ENCODE assay signal across 19 cellular contexts in genomic region chr11:75144716-75145014, GRCh38. TPM values are rescaled to one million over a fixed set of nuclear protein-coding genes. Genes with fewer than 3 reads are reported as not detected.
A peak's percentile ranks its signal among the peaks of the same experiment; 100 is the strongest.
DNase-seq lines count a peak whose midpoint lies in the region; ATAC-seq, FAIRE-seq and TF ChIP-seq lines count a peak whose summit lies in the region.
"Had no signal": no experiment of that assay in that cellular context is flagged by ENCODE, and none has a peak within 500 bp of the region (broad histone marks: within the 10 kb centered on the region; RNA-seq: fewer than 3 reads in every experiment).

No MANE protein-coding gene starts in this region.

- intact Hi-C loops in HepG2 (cut with micrococcal nuclease; ENCODE audit: unreplicated experiment) (loop anchor here (1.0 to 5.0 kb wide), 2 partner anchors 61 to 112 kb away; no protein-coding TSS in a partner anchor), right lobe of liver (cut with DNase I) (loop anchor here (5.0 kb wide), 3 partner anchors 63 to 103 kb away; partner anchors contain the start of gene TPBGL (in 1 of the 2)), IMR-90 (cut with micrococcal nuclease) (loop anchor here (1.0 to 2.0 kb wide), 4 partner anchors 61 to 216 kb away; partner anchors contain the start of gene TPBGL)
- intact Hi-C loops in dendritic cell treated with granulocyte-macrophage colony-stimulating factor and Interleukin-4, amounts not matched to agents 40 ng/mL and 50 ng/mL, for 4 days (cut with micrococcal nuclease), result loop anchor here (1.0 to 5.0 kb wide), 3 partner anchors 61 to 122 kb away; partner anchors contain the start of gene TPBGL

- no peak for FAIRE-seq in HepG2 (lab: Jason Lieb, UNC)
- FAIRE-seq: G401.6 had no signal

- no peak for TF ChIP-seq EP300 in HepG2 (IDR thresholded peaks at IDR 0.05; ENCODE audit: low read depth in 2 of 2, low read length in 2 of 2)
- TF ChIP-seq EP300 in HepG2 (CRISPR knock-in tag; IDR thresholded peaks at IDR 0.05; ENCODE audit: borderline replicate concordance), result no peak

- no peak for TF ChIP-seq CTCF in HepG2 (CRISPR knock-in tag; IDR thresholded peaks at IDR 0.05)
- no peak for TF ChIP-seq CTCF in right lobe of liver (IDR thresholded peaks at IDR 0.05)
- TF ChIP-seq CTCF in IMR-90 (conservative IDR thresholded peaks at IDR 0.05; ENCODE audit: low read depth, low read length), result no peak

- no peak for TF ChIP-seq RAD21 in HepG2 (CRISPR knock-in tag; IDR thresholded peaks at IDR 0.05)
- TF ChIP-seq RAD21 in IMR-90 (IDR thresholded peaks at IDR 0.05; ENCODE audit: low read length), result no peak

- 39% methylated on average over 3 of the region's 3 CpGs for WGBS in HepG2 (ENCODE audit: low lambda C conversion rate)
- WGBS in right lobe of liver (ENCODE audit: insufficient coverage, low coverage, low lambda C conversion rate, missing lambda C conversion rate), result 37% methylated on average over 3 of the region's 3 CpGs
- no CpG with 5 or more reads among the region's 3 CpGs for WGBS in IMR-90 (ENCODE audit: extremely low coverage in 2 of 2, insufficient read length in 1 of 2), 2 experiments

- peaks cover 0 to 1% of the 10 kb centered on the region in 2 experiments; a peak in 1 of 5 replicates for H3K27me3 ChIP-seq in HepG2 (ENCODE audit: control insufficient read depth in 1 of 2, insufficient read depth in 2 of 2, low read length in 2 of 2)
- H3K27me3 ChIP-seq in right lobe of liver, result no peaks in the 10 kb centered on the region
- peaks cover 28% of the 10 kb centered on the region for H3K27me3 ChIP-seq in IMR-90 (ENCODE audit: control insufficient read depth, insufficient read depth, low read length)

- CTCF ChIA-PET in HepG2 (lab: Yijun Ruan, JAX; ENCODE audit: low intra/inter-chr PET ratio, low total read pairs) (interaction anchor here (1.1 to 7.6 kb wide), 4 partner anchors 25 to 105 kb away, joined by 3 to 173 read pairs (median 39); no protein-coding TSS in a partner anchor), IMR-90 (lab: Yijun Ruan, JAX) (interaction anchor here (0.6 to 5.6 kb wide), 4 partner anchors 27 to 96 kb away, joined by 3 to 43 read pairs (median 3); partner anchors contain the start of gene TPBGL)

- H3K4ac ChIP-seq in IMR-90 (ENCODE audit: low read depth, low read length), result no peak overlapping the region

- H2AK9ac ChIP-seq in IMR-90 (replicated peaks; ENCODE audit: low read depth, low read length, poor library complexity), result no peak overlapping the region

- H2AFZ ChIP-seq in HepG2 (ENCODE audit: low read length) (no peak overlapping the region), IMR-90 (replicated peaks; ENCODE audit: low read length, poor library complexity) (peak overlapping the region; percentile 1)

- no peak overlapping the region for H3K18ac ChIP-seq in IMR-90 (ENCODE audit: low read depth, low read length)

- no peaks in the 10 kb centered on the region for H3K9me3 Mint-ChIP-seq in dendritic cell treated with granulocyte-macrophage colony-stimulating factor and Interleukin-4, amounts not matched to agents 40 ng/mL and 50 ng/mL, for 4 days

- H3K36me3 Mint-ChIP-seq in dendritic cell treated with granulocyte-macrophage colony-stimulating factor and Interleukin-4, amounts not matched to agents 40 ng/mL and 50 ng/mL, for 4 days (ENCODE audit: low read depth), result no peaks in the 10 kb centered on the region

- no peaks in the 10 kb centered on the region for H4K20me1 ChIP-seq in HepG2 (ENCODE audit: insufficient read depth, low read length)
- H4K20me1 ChIP-seq in IMR-90 (ENCODE audit: insufficient read depth, low read length), result no peaks in the 10 kb centered on the region

- H3K9ac ChIP-seq in HepG2 (ENCODE audit: insufficient read depth, low read depth, low read length) (no peak overlapping the region), IMR-90 (ENCODE audit: low read depth, low read length) (no peak overlapping the region)

- no peak overlapping the region for H3K4me3 ChIP-seq in HepG2 (replicated peaks in 1 of 3; ENCODE audit: insufficient read depth in 1 of 3, low read depth in 2 of 3, low read length in 3 of 3)
- no peak overlapping the region for H3K4me3 ChIP-seq in right lobe of liver
- no peak overlapping the region for H3K4me3 ChIP-seq in IMR-90 (ENCODE audit: insufficient read depth, low read depth, low read length)
- H3K4me3 ChIP-seq: SK-N-MC had no signal

- H4K8ac ChIP-seq in IMR-90 (ENCODE audit: low read depth in 2 of 2, low read length in 2 of 2), result no peak overlapping the region

- H4K5ac ChIP-seq in IMR-90 (ENCODE audit: low read depth, low read length), result no peak overlapping the region

- in situ Hi-C loops in HepG2 (cut with HindIII; ENCODE audit: extremely low pct_ligation_motif_present, low pct_unique_long_range_greater_than_20kb) (loop anchor here (5.0 kb wide), 2 partner anchors 58 to 103 kb away; no protein-coding TSS in a partner anchor), IMR-90 (cut with MboI; ENCODE audit: low sequenced_read_pairs) (loop anchor here (5.0 kb wide), 2 partner anchors 58 to 103 kb away; no protein-coding TSS in a partner anchor)

- no peak overlapping the region for H2BK120ac ChIP-seq in IMR-90 (ENCODE audit: low read depth, low read length)

- DNase-seq in HepG2 (ENCODE audit: low spot score) (no peak), right lobe of liver (no peak), IMR-90 (no peak), cerebellar cortex (ENCODE audit: low spot score) (no peak)
- DNase-seq in activated T-cell treated with anti-CD3 and anti-CD28 coated beads, Interleukin-2, amount 50 U/mL, for 1 hour, result no peak
- no peak for DNase-seq in activated T-cell treated with anti-CD3 and anti-CD28 coated beads, Interleukin-2, amount 50 U/mL, for 48 hours
- DNase-seq: DMS 273 treated with DMSO at 0.1 percent for 48 hours, NCI-H2081 treated with DMSO at 0.1 percent for 48 hours, NCI-H748 treated with DMSO at 0.1 percent for 48 hours had no signal

- no peak overlapping the region for H2AK5ac ChIP-seq in IMR-90 (ENCODE audit: low read depth, low read length)

- peak overlapping the region; percentile 83 for H3K27ac Mint-ChIP-seq in dendritic cell treated with granulocyte-macrophage colony-stimulating factor and Interleukin-4, amounts not matched to agents 40 ng/mL and 50 ng/mL, for 4 days

- no peaks in the 10 kb centered on the region for H3K36me3 ChIP-seq in HepG2 (replicated peaks in 1 of 2; ENCODE audit: control insufficient read depth in 1 of 2, insufficient read depth in 2 of 2, low read length in 2 of 2)
- H3K36me3 ChIP-seq in right lobe of liver, result no peaks in the 10 kb centered on the region
- H3K36me3 ChIP-seq in IMR-90 (ENCODE audit: control insufficient read depth, insufficient read depth, low read length), result no peaks in the 10 kb centered on the region

- no peak overlapping the region for H3K56ac ChIP-seq in IMR-90 (ENCODE audit: extremely low read depth, insufficient read depth, low read length)

- H3K4me1 ChIP-seq in HepG2 (ENCODE audit: insufficient read depth, low read length), result peaks cover 72% of the 10 kb centered on the region
- peaks cover 0 to 9% (median 0%) of the 10 kb centered on the region in 4 donors for H3K4me1 ChIP-seq in right lobe of liver
- peaks cover 2% of the 10 kb centered on the region; the same call in 1 of the 2 replicates for H3K4me1 ChIP-seq in IMR-90 (ENCODE audit: control insufficient read depth, insufficient read depth, low read length)

- H3K4me1 Mint-ChIP-seq in dendritic cell treated with granulocyte-macrophage colony-stimulating factor and Interleukin-4, amounts not matched to agents 40 ng/mL and 50 ng/mL, for 4 days (ENCODE audit: low read depth), result peaks cover 87% of the 10 kb centered on the region

- no peak for TF ChIP-seq POLR2A in HepG2 (IDR thresholded peaks at IDR 0.05; ENCODE audit: insufficient read depth in 1 of 2, low read depth in 2 of 2, low read length in 2 of 2)
- TF ChIP-seq POLR2A in right lobe of liver (IDR thresholded peaks at IDR 0.05), result no peak
- no peak for TF ChIP-seq POLR2A in IMR-90 (IDR thresholded peaks at IDR 0.05; ENCODE audit: low read depth, low read length)

- H2BK15ac ChIP-seq in IMR-90 (ENCODE audit: low read depth, low read length), result no peak overlapping the region

- no peaks in the 10 kb centered on the region for H3K79me1 ChIP-seq in IMR-90 (ENCODE audit: low read depth in 1 of 2, low read length in 2 of 2)

- dilution Hi-C loops in IMR-90 (cut with HindIII; ENCODE audit: low sequenced_read_pairs, unreplicated experiment), result no loop called here

- no TSS peak for BruUV-seq in HepG2 (replicated peaks; lab: Mats Ljungman, UMichigan)
- no TSS peak for BruUV-seq in IMR-90 (replicated peaks; lab: Mats Ljungman, UMichigan)

- no peak overlapping the region for H2BK5ac ChIP-seq in IMR-90 (ENCODE audit: low read depth, low read length, poor library complexity, severe bottlenecking)

- POLR2A ChIA-PET in HepG2 (lab: Yijun Ruan, JAX), result interaction anchor here (0.8 to 8.6 kb wide), 10 partner anchors 11 to 97 kb away, joined by 3 to 163 read pairs (median 6); partner anchors contain the start of gene TPBGL
- POLR2A ChIA-PET in IMR-90 (lab: Charles Lee; ENCODE audit: unreplicated experiment), result interaction anchor here (0.6 kb wide), 1 partner anchor 27 kb away, joined by 7 read pairs; no protein-coding TSS in a partner anchor

- no peak overlapping the region for H3K23ac ChIP-seq in IMR-90 (ENCODE audit: low read depth, low read length)

- no peak overlapping the region for H2BK20ac ChIP-seq in IMR-90 (ENCODE audit: low read depth, low read length)

- H3K27me3 Mint-ChIP-seq in dendritic cell treated with granulocyte-macrophage colony-stimulating factor and Interleukin-4, amounts not matched to agents 40 ng/mL and 50 ng/mL, for 4 days, result peaks cover 4% of the 10 kb centered on the region

- H4K91ac ChIP-seq in IMR-90 (ENCODE audit: insufficient read depth, low read depth, low read length), result no peak overlapping the region

- no peak for ATAC-seq in HepG2
- no peak for ATAC-seq in right lobe of liver
- ATAC-seq in IMR-90 (ENCODE audit: low read depth), result no peak
- no peak for ATAC-seq in GM18870 (IDR thresholded peaks at IDR 0.05; ENCODE audit: unreplicated experiment)

- H3K4me2 ChIP-seq in HepG2 (ENCODE audit: low read depth, low read length), result peak overlapping the region; percentile 20; the same call in 1 of the 2 replicates
- no peak overlapping the region for H3K4me2 ChIP-seq in IMR-90 (ENCODE audit: low read depth, low read length)

- no peak overlapping the region for H3K14ac ChIP-seq in IMR-90 (replicated peaks; ENCODE audit: low read depth, low read length)

- H3K9me3 ChIP-seq in HepG2 (ENCODE audit: low read length), result no peaks in the 10 kb centered on the region
- H3K9me3 ChIP-seq in right lobe of liver, result no peaks in the 10 kb centered on the region
- H3K9me3 ChIP-seq in IMR-90 (ENCODE audit: control insufficient read depth, insufficient read depth, low read length), result no peaks in the 10 kb centered on the region

- peaks cover 5% of the 10 kb centered on the region for H3K9me1 ChIP-seq in IMR-90 (ENCODE audit: insufficient read depth, low read length)

- H3K27ac ChIP-seq in HepG2 (ENCODE audit: extremely low read length, insufficient read depth, low read length) (no peak overlapping the region), right lobe of liver (no peak overlapping the region), IMR-90 (ENCODE audit: insufficient read depth, low read length) (no peak overlapping the region)
- H3K27ac ChIP-seq: C4-2B, SK-N-MC had no signal

- no peak overlapping the region for H3K4me3 Mint-ChIP-seq in dendritic cell treated with granulocyte-macrophage colony-stimulating factor and Interleukin-4, amounts not matched to agents 40 ng/mL and 50 ng/mL, for 4 days

- H3K79me2 ChIP-seq in HepG2 (ENCODE audit: insufficient read depth, low read length), result no peaks in the 10 kb centered on the region

RNA-seq across cellular contexts. Expression of gene SLCO2B1, which starts 6.2 kb away (rescaled TPM):
- total RNA-seq in HepG2 (2016; rRNA removed; fragmentation: Illumina TruSeq; extraction: Trizol), result 7.6 and 15.3 TPM in 2 replicates
- 3.0 and 3.2 TPM in 2 replicates for total RNA-seq in HepG2 (2016; cell fraction: cytosol; rRNA removed; fragmentation: Illumina TruSeq; extraction: Trizol; ENCODE audit: low read depth)
- 6.7 and 16.4 TPM in 2 replicates for total RNA-seq in HepG2 (2016; cell fraction: insoluble cytoplasmic fraction; rRNA removed; fragmentation: Illumina TruSeq; extraction: Trizol)
- 6.2 TPM in 2 replicates for total RNA-seq in HepG2 (2016; cell fraction: membrane; rRNA removed; fragmentation: Illumina TruSeq; extraction: Trizol)
- 24.2 and 24.5 TPM in 2 replicates for total RNA-seq in HepG2 (2016; cell fraction: nucleus; rRNA removed; fragmentation: Illumina TruSeq; extraction: Trizol)
- 19.8 and 29.6 TPM in 2 replicates for polyA plus RNA-seq in HepG2 (2011; rRNA removed)
- 15.0 and 15.3 TPM in 2 replicates for polyA plus RNA-seq in HepG2 (2011; cell fraction: cytosol; rRNA removed)
- 80.8 and 94.5 TPM in 2 replicates for polyA plus RNA-seq in HepG2 (2011; cell fraction: nucleus; rRNA removed)
- polyA plus RNA-seq in HepG2 (2012), result 21.7 and 35.0 TPM in 2 replicates
- 0.64 and 1.2 TPM in 2 replicates for polyA plus RNA-seq in HepG2 (2016; cell fraction: cytosol; fragmentation: Illumina TruSeq; extraction: Trizol; ENCODE audit: low read depth)
- polyA plus RNA-seq in HepG2 (2016; cell fraction: insoluble cytoplasmic fraction; fragmentation: Illumina TruSeq; extraction: Trizol; ENCODE audit: low read depth), result 4.1 and 5.6 TPM in 2 replicates
- polyA plus RNA-seq in HepG2 (2016; cell fraction: membrane; fragmentation: Illumina TruSeq; extraction: Trizol; ENCODE audit: low read depth), result 2.4 and 2.9 TPM in 2 replicates
- 31.9 and 32.0 TPM in 2 replicates for polyA plus RNA-seq in HepG2 (2016; cell fraction: nucleus; fragmentation: Illumina TruSeq; extraction: Trizol; ENCODE audit: insufficient read depth, low read depth)
- polyA minus RNA-seq in HepG2 (2011; rRNA and poly(A)+ RNA removed; ENCODE audit: low replicate concordance), result 0.09 and 55.4 TPM in 2 replicates
- polyA minus RNA-seq in HepG2 (2011; cell fraction: cytosol; rRNA and poly(A)+ RNA removed), result 11.1 and 12.3 TPM in 2 replicates
- polyA minus RNA-seq in HepG2 (2011; cell fraction: nucleus; rRNA and poly(A)+ RNA removed), result 33.2 and 42.0 TPM in 2 replicates
- 100 to 1,000 TPM; 145 to 316 (median 199) TPM for total RNA-seq in right lobe of liver
- not detected in 2 replicates for total RNA-seq in IMR-90 (2012; rRNA removed)
- not detected in 2 replicates for polyA plus RNA-seq in IMR-90 (2012; rRNA removed)
- not detected in 2 replicates for polyA plus RNA-seq in IMR-90 (2012; cell fraction: cytosol; rRNA removed)
- polyA plus RNA-seq in IMR-90 (2012; cell fraction: nucleus; rRNA removed; ENCODE audit: low replicate concordance), result not detected in 2 replicates

RNA-seq across cellular contexts. Expression of gene OR2AT4, which starts 48.0 kb away (rescaled TPM):
- not detected in 2 replicates for total RNA-seq in HepG2 (2016; rRNA removed; fragmentation: Illumina TruSeq; extraction: Trizol)
- total RNA-seq in HepG2 (2016; cell fraction: cytosol; rRNA removed; fragmentation: Illumina TruSeq; extraction: Trizol; ENCODE audit: low read depth), result not detected in 2 replicates
- total RNA-seq in HepG2 (2016; cell fraction: insoluble cytoplasmic fraction; rRNA removed; fragmentation: Illumina TruSeq; extraction: Trizol), result not detected in 2 replicates
- not detected in 2 replicates for total RNA-seq in HepG2 (2016; cell fraction: membrane; rRNA removed; fragmentation: Illumina TruSeq; extraction: Trizol)
- not detected in 2 replicates for total RNA-seq in HepG2 (2016; cell fraction: nucleus; rRNA removed; fragmentation: Illumina TruSeq; extraction: Trizol)
- polyA plus RNA-seq in HepG2 (2011; rRNA removed), result not detected in 2 replicates
- polyA plus RNA-seq in HepG2 (2011; cell fraction: cytosol; rRNA removed), result not detected in 2 replicates
- not detected in 2 replicates for polyA plus RNA-seq in HepG2 (2011; cell fraction: nucleus; rRNA removed)
- polyA plus RNA-seq in HepG2 (2012), result not detected in 2 replicates
- polyA plus RNA-seq in HepG2 (2016; cell fraction: cytosol; fragmentation: Illumina TruSeq; extraction: Trizol; ENCODE audit: low read depth), result not detected in 2 replicates
- polyA plus RNA-seq in HepG2 (2016; cell fraction: insoluble cytoplasmic fraction; fragmentation: Illumina TruSeq; extraction: Trizol; ENCODE audit: low read depth), result not detected in 2 replicates
- polyA plus RNA-seq in HepG2 (2016; cell fraction: membrane; fragmentation: Illumina TruSeq; extraction: Trizol; ENCODE audit: low read depth), result not detected in 2 replicates
- not detected in 2 replicates for polyA plus RNA-seq in HepG2 (2016; cell fraction: nucleus; fragmentation: Illumina TruSeq; extraction: Trizol; ENCODE audit: insufficient read depth, low read depth)
- polyA minus RNA-seq in HepG2 (2011; rRNA and poly(A)+ RNA removed; ENCODE audit: low replicate concordance), result not detected in 2 replicates
- not detected in 2 replicates for polyA minus RNA-seq in HepG2 (2011; cell fraction: cytosol; rRNA and poly(A)+ RNA removed)
- polyA minus RNA-seq in HepG2 (2011; cell fraction: nucleus; rRNA and poly(A)+ RNA removed), result not detected in 2 replicates
- not detected for total RNA-seq in right lobe of liver
- not detected in 2 replicates for total RNA-seq in IMR-90 (2012; rRNA removed)
- not detected in 2 replicates for polyA plus RNA-seq in IMR-90 (2012; rRNA removed)
- not detected in 2 replicates for polyA plus RNA-seq in IMR-90 (2012; cell fraction: cytosol; rRNA removed)
- polyA plus RNA-seq in IMR-90 (2012; cell fraction: nucleus; rRNA removed; ENCODE audit: low replicate concordance), result not detected in 2 replicates
- total RNA-seq: A673, H7, NCI-H460, OCI-LY7, Right ventricle myocardium superior had no signal
